In the genomic region with DNA sequence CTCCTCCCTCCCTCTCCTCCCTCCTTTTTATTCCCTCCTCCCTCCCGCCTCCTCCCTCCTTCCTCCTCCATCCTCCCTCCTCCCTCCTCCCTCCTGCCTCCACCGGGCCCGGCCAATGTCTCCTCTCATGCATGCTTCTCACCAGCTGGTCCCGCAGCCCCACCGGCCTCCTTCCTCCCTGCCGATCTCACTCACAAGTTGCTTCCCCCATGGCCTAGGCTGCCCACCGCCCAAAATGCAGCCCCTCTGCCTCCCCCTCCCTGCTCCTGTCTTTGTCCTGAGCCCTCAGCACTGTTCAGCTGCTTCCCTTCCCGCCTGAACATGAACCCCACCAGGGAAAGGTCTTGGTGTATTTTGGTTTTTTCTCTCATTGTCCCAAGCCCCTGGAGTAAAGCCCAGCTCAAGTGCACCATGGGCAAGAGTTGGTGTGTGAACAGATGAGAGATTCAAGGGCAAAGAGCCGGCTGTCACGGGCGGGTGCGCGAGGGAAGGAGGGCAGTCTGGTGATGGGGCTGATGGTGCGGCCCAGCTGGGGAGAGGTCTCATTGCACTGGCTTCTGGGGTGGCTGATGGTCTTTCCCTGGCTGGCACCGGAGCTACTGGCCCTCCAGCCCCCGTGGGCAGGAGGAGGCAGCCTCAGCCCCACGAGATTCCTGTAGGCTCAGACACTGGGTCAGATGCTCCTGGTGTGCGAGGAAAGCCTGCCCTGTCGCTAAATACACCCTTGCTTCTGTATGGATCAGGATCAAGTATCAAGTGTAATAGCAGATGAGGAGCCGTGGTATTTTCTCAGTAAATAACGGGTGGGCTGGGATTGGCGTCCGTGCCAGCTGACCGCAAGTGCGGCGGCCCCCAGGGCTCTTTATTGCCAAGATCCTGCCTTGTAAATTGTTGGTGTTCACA, we compare ENCODE assay signal across 17 cellular contexts.
"Had no signal": no experiment of that assay in that cellular context is flagged by ENCODE, and none has a peak within 500 bp of the region (broad histone marks: within the 10 kb centered on the region; RNA-seq: fewer than 3 reads in every experiment).

No MANE protein-coding gene starts in this region.

- H3K9me3 ChIP-seq: pancreas, suprapubic skin, thyroid gland had no signal

- H3K4me2 ChIP-seq: smooth muscle cell had no signal

- H3K4me1 ChIP-seq: heart left ventricle, pancreas, suprapubic skin, thyroid gland had no signal

- ATAC-seq: esophagus mucosa; heart left ventricle; left lobe of liver; naive thymus-derived CD4-positive, alpha-beta T cell; pancreas; right cardiac atrium; stimulated activated effector memory CD8-positive, alpha-beta T cell treated with anti-CD3 and anti-CD28 coated beads, Interleukin-12 subunit alpha, Interleukin-12 subunit beta, amount 100 ng/mL, for 72 hours; stimulated activated naive CD8-positive, alpha-beta T cell treated with anti-CD3 and anti-CD28 coated beads, Interleukin-15, Interleukin-2, amounts not matched to agents 100 U/mL and 50 U/mL, for 24 hours had no signal

- DNase-seq: effector CD8-positive, alpha-beta T cell; hypothalamus; kidney glomerular epithelial cell; naive thymus-derived CD4-positive, alpha-beta T cell; pancreas; right cardiac atrium; stimulated activated CD4-positive, alpha-beta T cell treated with anti-CD3 and anti-CD28 coated beads, Interleukin-2, amount 100 ng/mL, for 48 hours; stimulated activated CD8-positive, alpha-beta memory T cell treated with anti-CD3 and anti-CD28 coated beads, Interleukin-4, amount 100 ng/mL, for 48 hours; stimulated activated naive CD8-positive, alpha-beta T cell treated with anti-CD3 and anti-CD28 coated beads, Interleukin-15, Interleukin-2, amounts not matched to agents 100 U/mL and 50 U/mL, for 24 hours; thyroid gland had no signal

- H3K4me3 ChIP-seq: coronary artery, heart left ventricle, pancreas, smooth muscle cell, suprapubic skin, thyroid gland had no signal

- H3K36me3 ChIP-seq: heart left ventricle, pancreas, suprapubic skin, thyroid gland had no signal

- H3K27me3 ChIP-seq: pancreas, thyroid gland had no signal

- H3K27ac ChIP-seq: coronary artery, heart left ventricle, pancreas, suprapubic skin, thyroid gland had no signal
